In genomic region chr17:63932008-63932561, GRCh38 we compare ENCODE assay signal across 9 cellular contexts. TPM values are rescaled to one million over a fixed set of nuclear protein-coding genes. Genes with fewer than 3 reads are reported as not detected.
A peak's percentile ranks its signal among the peaks of the same experiment; 100 is the strongest.
DNase-seq lines count a peak whose midpoint lies in the region; ATAC-seq and TF ChIP-seq lines count a peak whose summit lies in the region.
"Had no signal": no experiment of that assay in that cellular context is flagged by ENCODE, and none has a peak within 500 bp of the region (broad histone marks: within the 10 kb centered on the region; RNA-seq: fewer than 3 reads in every experiment).

Gene CD79B (minus strand): TSS chr17:63932331. CDS start chr17:63932261, 70 bp downstream.

- CTCF ChIA-PET in SK-N-SH (lab: Yijun Ruan, JAX), result interaction anchor here (0.9 to 8.8 kb wide), 8 partner anchors 9 to 350 kb away, joined by 3 to 90 read pairs (median 6); partner anchors contain the start of genes CSHL1 and GH1
- CTCF ChIA-PET in activated CD8-positive, alpha-beta memory T cell treated with anti-CD3 and anti-CD28 coated beads, Interleukin-2, amount 10 ng/mL, durations not matched to agents 7 days and 5 days (lab: Charles Lee), result interaction anchor here (0.6 to 3.6 kb wide), 14 partner anchors 12 to 202 kb away, joined by 3 to 33 read pairs (median 8); partner anchors contain the start of gene ICAM2

- H3K27me3 Mint-ChIP-seq in activated CD8-positive, alpha-beta memory T cell treated with anti-CD3 and anti-CD28 coated beads, Interleukin-2, amount 10 ng/mL, durations not matched to agents 7 days and 5 days, result peaks cover 12% of the 10 kb centered on the region
- no peaks in the 10 kb centered on the region for H3K27me3 Mint-ChIP-seq in naive thymus-derived CD8-positive, alpha-beta T cell

- WGBS in SK-N-SH (ENCODE audit: low lambda C conversion rate), result 83% methylated on average over 19 of the region's 19 CpGs

- no peak for TF ChIP-seq CTCF in SK-N-SH (IDR thresholded peaks at IDR 0.05)

- ATAC-seq in SK-N-SH treated with all-trans-retinoic acid at 6 μM for 48 hours (no peak), HG03097 (IDR thresholded peaks at IDR 0.05; ENCODE audit: low FRiP score, unreplicated experiment) (peak; percentile 72)
- ATAC-seq in activated CD8-positive, alpha-beta memory T cell treated with anti-CD3 and anti-CD28 coated beads, Interleukin-2, amount 10 ng/mL, durations not matched to agents 7 days and 5 days, result peak; percentile 63
- peak; percentile 74 to 75 for ATAC-seq in naive thymus-derived CD8-positive, alpha-beta T cell

- H3K9me3 ChIP-seq in SK-N-SH, result no peaks in the 10 kb centered on the region
- H3K9me3 ChIP-seq in HAP-1, result no peaks in the 10 kb centered on the region
- H3K9me3 ChIP-seq: A549 had no signal

- POLR2A ChIA-PET in SK-N-SH (lab: Yijun Ruan, JAX), result no interaction called here
- POLR2A ChIA-PET in naive thymus-derived CD8-positive, alpha-beta T cell (lab: Charles Lee), result interaction anchor here (0.7 to 6.2 kb wide), 8 partner anchors 11 to 94 kb away, joined by 3 to 47 read pairs (median 5); partner anchors contain the start of gene ICAM2

- H3F3A ChIP-seq in SK-N-SH (replicated peaks; ENCODE audit: insufficient read depth), result no peaks in the 10 kb centered on the region

- no peak within 1 kb of the TSS for H2AFZ ChIP-seq in SK-N-SH (ENCODE audit: low read depth)

- no peaks in the 10 kb centered on the region for H3K9me2 ChIP-seq in SK-N-SH

- peaks cover 20% of the 10 kb centered on the region for H3K4me1 Mint-ChIP-seq in activated CD8-positive, alpha-beta memory T cell treated with anti-CD3 and anti-CD28 coated beads, Interleukin-2, amount 10 ng/mL, durations not matched to agents 7 days and 5 days
- peaks cover 15 to 57% (median 29%) of the 10 kb centered on the region in 4 donors for H3K4me1 Mint-ChIP-seq in naive thymus-derived CD8-positive, alpha-beta T cell

- H3K27ac ChIP-seq in SK-N-SH (ENCODE audit: low read depth in 2 of 2, low read length in 1 of 2), result no peak within 1 kb of the TSS
- H3K27ac ChIP-seq: A549 had no signal

- H3K27ac Mint-ChIP-seq in activated CD8-positive, alpha-beta memory T cell treated with anti-CD3 and anti-CD28 coated beads, Interleukin-2, amount 10 ng/mL, durations not matched to agents 7 days and 5 days, result peak within 1 kb of the TSS; percentile 86
- H3K27ac Mint-ChIP-seq in naive thymus-derived CD8-positive, alpha-beta T cell, result peak within 1 kb of the TSS; percentile 85 to 94 (median 92)

- no peak within 1 kb of the TSS for H3K4me3 ChIP-seq in SK-N-SH (ENCODE audit: low read depth in 2 of 2, low read length in 1 of 2)
- no peak within 1 kb of the TSS for H3K4me3 ChIP-seq in HAP-1
- H3K4me3 ChIP-seq: A549 had no signal

- no peak within 1 kb of the TSS for H3K4me2 ChIP-seq in SK-N-SH
- H3K4me2 ChIP-seq: A549 had no signal

- no peak for TF ChIP-seq RAD21 in SK-N-SH (IDR thresholded peaks at IDR 0.05; ENCODE audit: low read length)

- no peak within 1 kb of the TSS for H3K9ac ChIP-seq in SK-N-SH

- peak within 1 kb of the TSS; percentile 81 for H3K4me3 Mint-ChIP-seq in activated CD8-positive, alpha-beta memory T cell treated with anti-CD3 and anti-CD28 coated beads, Interleukin-2, amount 10 ng/mL, durations not matched to agents 7 days and 5 days
- H3K4me3 Mint-ChIP-seq in naive thymus-derived CD8-positive, alpha-beta T cell, result peak within 1 kb of the TSS; percentile 87 to 94 (median 93)

- H4K20me1 ChIP-seq in SK-N-SH (ENCODE audit: insufficient read depth), result no peaks in the 10 kb centered on the region

- H3K36me3 Mint-ChIP-seq in activated CD8-positive, alpha-beta memory T cell treated with anti-CD3 and anti-CD28 coated beads, Interleukin-2, amount 10 ng/mL, durations not matched to agents 7 days and 5 days, result no peaks in the 10 kb centered on the region
- peaks cover 0 to 3% (median 0%) of the 10 kb centered on the region in 3 donors for H3K36me3 Mint-ChIP-seq in naive thymus-derived CD8-positive, alpha-beta T cell

- DNase-seq in SK-N-SH, result peak; percentile 28
- DNase-seq in activated CD8-positive, alpha-beta memory T cell treated with anti-CD3 and anti-CD28 coated beads, Interleukin-2, amount 10 ng/mL, durations not matched to agents 7 days and 5 days, result peak; percentile 51
- peak in 7 of 10 donors; percentile 11 to 74 (median 37) for DNase-seq in naive thymus-derived CD8-positive, alpha-beta T cell
- DNase-seq in HAP-1 (ENCODE audit: low spot score in 2 of 2), result no peak
- DNase-seq in OCI-M2 (lab: John Stamatoyannopoulos, UW; ENCODE audit: unreplicated experiment), result no peak
- no peak for DNase-seq in NCI-H187 (lab: John Stamatoyannopoulos, UW)

- no peaks in the 10 kb centered on the region for H3K36me3 ChIP-seq in SK-N-SH (replicated peaks in 1 of 2; ENCODE audit: control insufficient read depth in 1 of 2, insufficient read depth in 2 of 2, low read length in 1 of 2)
- H3K36me3 ChIP-seq in HAP-1 (replicated peaks), result no peaks in the 10 kb centered on the region

- no peaks in the 10 kb centered on the region for H3K9me3 Mint-ChIP-seq in activated CD8-positive, alpha-beta memory T cell treated with anti-CD3 and anti-CD28 coated beads, Interleukin-2, amount 10 ng/mL, durations not matched to agents 7 days and 5 days (ENCODE audit: low read depth)
- no peaks in the 10 kb centered on the region for H3K9me3 Mint-ChIP-seq in naive thymus-derived CD8-positive, alpha-beta T cell

- H3K4me1 ChIP-seq in SK-N-SH (ENCODE audit: control insufficient read depth in 1 of 2, insufficient read depth in 2 of 2, low read depth in 1 of 2, low read length in 1 of 2) (no peaks in the 10 kb centered on the region), HAP-1 (no peaks in the 10 kb centered on the region)
- H3K4me1 ChIP-seq: A549 had no signal

- TF ChIP-seq EP300 in SK-N-SH (IDR thresholded peaks at IDR 0.05; ENCODE audit: borderline replicate concordance in 1 of 2, low read depth in 1 of 2, low read length in 1 of 2), result no peak

- no peaks in the 10 kb centered on the region for H3K79me2 ChIP-seq in SK-N-SH (ENCODE audit: insufficient read depth)

- in situ Hi-C loops in HAP-1 (cut with MboI; ENCODE audit: low sequenced_read_pairs), result no loop called here

- H3K27me3 ChIP-seq in SK-N-SH (ENCODE audit: insufficient read depth) (peaks cover 13% of the 10 kb centered on the region; the same call in 1 of the 2 replicates), HAP-1 (ENCODE audit: low read depth) (no peaks in the 10 kb centered on the region)

TF ChIP-seq in SK-N-SH, 30 proteins besides CTCF, POLR2A, EP300 and RAD21 (continues in another document):
- TF ChIP-seq SMC3 (IDR thresholded peaks at IDR 0.05; ENCODE audit: low read depth, low read length) (no peak), NRF1 (IDR thresholded peaks at IDR 0.05; ENCODE audit: low read depth, low read length) (no peak), RXRA (IDR thresholded peaks at IDR 0.05; ENCODE audit: borderline replicate concordance, low read depth) (no peak), IRF3 (IDR thresholded peaks at IDR 0.05; ENCODE audit: low read depth, low read length) (no peak), GATA2 (CRISPR knock-in tag; IDR thresholded peaks at IDR 0.05) (no peak), MXI1 (IDR thresholded peaks at IDR 0.05; ENCODE audit: low read depth, low read length) (no peak), TCF12 (IDR thresholded peaks at IDR 0.05) (no peak)

TF ChIP-seq in SK-N-SH treated with all-trans-retinoic acid at 6 μM for 48 hours, 23 proteins besides CTCF, POLR2A, EP300 and RAD21 (continues in another document):
- no peak for TF ChIP-seq OSR1 (CRISPR knock-in tag; IDR thresholded peaks at IDR 0.05)
- TF ChIP-seq POU6F1 (CRISPR knock-in tag; IDR thresholded peaks at IDR 0.05; ENCODE audit: borderline replicate concordance, low read depth), result no peak
- TF ChIP-seq ZNF8 (CRISPR knock-in tag; IDR thresholded peaks at IDR 0.05), result no peak
- TF ChIP-seq PATZ1 (CRISPR knock-in tag; IDR thresholded peaks at IDR 0.05; ENCODE audit: borderline replicate concordance), result no peak

RNA-seq across cellular contexts. Expression of gene CD79B, which starts in this region (rescaled TPM):
- 0.06 and 0.10 TPM in 2 replicates for polyA plus RNA-seq in SK-N-SH (2012; rRNA removed)
- 0.08 and 0.30 TPM in 2 replicates for polyA plus RNA-seq in SK-N-SH (2012; cell fraction: cytosol; rRNA removed)
- 0.08 TPM in 1 of 2 replicates, not detected in the other for polyA plus RNA-seq in SK-N-SH (2012; cell fraction: nucleus; rRNA removed)
- total RNA-seq in activated CD8-positive, alpha-beta memory T cell treated with anti-CD3 and anti-CD28 coated beads, Interleukin-2, amount 10 ng/mL, durations not matched to agents 7 days and 5 days, result 10 to 100 TPM; 15.0 to 19.1 TPM
- 10 to 100 TPM; 40.0 to 42.8 TPM for total RNA-seq in naive thymus-derived CD8-positive, alpha-beta T cell
- polyA plus RNA-seq in naive thymus-derived CD8-positive, alpha-beta T cell, result 10 to 100 TPM; 14.5 to 21.9 (median 21.3) TPM

Comparison
In these comparisons a context has a peak if more than half of its experiments do, and no peak if none do; other contexts are left out.
1. RNA of gene CD79B (polyA plus RNA-seq): 14.5 to 21.9 TPM in naive thymus-derived CD8-positive, alpha-beta T cell; 0.06 to 0.30 TPM in SK-N-SH; every median in the first group is over 10 times any median in the second.
2. Peak in DNase-seq in SK-N-SH; RNA of the gene not detected or under 1 TPM.
3. DNase-seq: peak in activated CD8-positive, alpha-beta memory T cell treated with anti-CD3 and anti-CD28 coated beads, Interleukin-2, amount 10 ng/mL, durations not matched to agents 7 days and 5 days (single experiment) and naive thymus-derived CD8-positive, alpha-beta T cell (7 of 10); none in HAP-1 (0 of 2), OCI-M2 (single experiment) and NCI-H187 (0 of 2).